Comparison of ENCODE assay signal across 8 cellular contexts in genomic region chr19:508204-509150, GRCh38. TPM values are rescaled to one million over a fixed set of nuclear protein-coding genes. Genes with fewer than 3 reads are reported as not detected.
A peak's percentile ranks its signal among the peaks of the same experiment; 100 is the strongest.
DNase-seq lines count a peak whose midpoint lies in the region; ATAC-seq and TF ChIP-seq lines count a peak whose summit lies in the region.

No MANE protein-coding gene starts in this region.

- H3K4me1 ChIP-seq in Caco-2 (peaks cover 10% of the 10 kb centered on the region; the same call in 1 of the 2 replicates), PC-9 (replicated peaks; ENCODE audit: insufficient read depth) (0 out of 2 replicates have a peak, but pooled peaks cover 6% of the 10 kb centered on the region), esophagus (ENCODE audit: control insufficient read depth in 2 of 2, insufficient read depth in 2 of 2, low read length in 1 of 2) (peaks cover 9 to 11% of the 10 kb centered on the region in 2 donors), trophoblast cell (ENCODE audit: control insufficient read depth in 1 of 2, insufficient read depth in 2 of 2, low read length in 2 of 2) (peaks cover 18 to 27% of the 10 kb centered on the region in 2 experiments)

- intact Hi-C loops in Caco-2 (cut with micrococcal nuclease; ENCODE audit: unreplicated experiment) (no loop called here), PC-9 (cut with micrococcal nuclease; ENCODE audit: unreplicated experiment) (no loop called here)

- TF ChIP-seq CTCF in Caco-2 (IDR thresholded peaks at IDR 0.05; ENCODE audit: insufficient read depth in 1 of 2, low read depth in 1 of 2, low read length in 1 of 2, severe bottlenecking in 1 of 2, unreplicated experiment in 1 of 2) (no peak), PC-9 (conservative IDR thresholded peaks at IDR 0.05) (no peak)

- H3K9ac ChIP-seq in trophoblast cell (ENCODE audit: low read length): no peak overlapping the region

- no peak for ATAC-seq in esophagus mucosa

- peaks cover 27% of the 10 kb centered on the region for H3K36me3 Mint-ChIP-seq in Caco-2 (ENCODE audit: insufficient read depth, unreplicated experiment)

- no peaks in the 10 kb centered on the region for H3K9me2 ChIP-seq in PC-9 (ENCODE audit: insufficient read depth)

- H3K9me3 ChIP-seq in Caco-2: no peaks in the 10 kb centered on the region
- H3K9me3 ChIP-seq in PC-9 (ENCODE audit: insufficient read depth, low read depth): no peaks in the 10 kb centered on the region
- no peaks in the 10 kb centered on the region for H3K9me3 ChIP-seq in esophagus (ENCODE audit: control insufficient read depth in 2 of 2, insufficient read depth in 1 of 2, low read depth in 1 of 2, low read length in 1 of 2)
- H3K9me3 ChIP-seq in trophoblast cell (ENCODE audit: insufficient read depth, low read depth, low read length): peaks cover 3% of the 10 kb centered on the region

- BruUV-seq in Caco-2 (replicated peaks; lab: Mats Ljungman, UMichigan): no TSS peak
- BruUV-seq in PC-9 (replicated peaks; lab: Mats Ljungman, UMichigan): no TSS peak

- no peak overlapping the region for H2BK5ac ChIP-seq in trophoblast cell (ENCODE audit: low read depth, low read length, poor library complexity)

- H3K4me1 Mint-ChIP-seq in Caco-2 (ENCODE audit: low read depth, unreplicated experiment): peaks cover 8% of the 10 kb centered on the region

- H3K27ac Mint-ChIP-seq in Caco-2 (ENCODE audit: unreplicated experiment): peak overlapping the region; percentile 99

- 57% methylated on average over 32 of the region's 32 CpGs for WGBS in esophagus, 2 donors
- WGBS in trophoblast cell (ENCODE audit: extremely low coverage, insufficient coverage, insufficient read length): no CpG with 5 or more reads among the region's 32 CpGs

- no peak overlapping the region for H3K23ac ChIP-seq in trophoblast cell (ENCODE audit: low read length)

- H3K27ac ChIP-seq in PC-9 (no peak overlapping the region), esophagus (ENCODE audit: low read depth in 2 of 2, low read length in 1 of 2) (no peak overlapping the region), trophoblast cell (ENCODE audit: low read depth, low read length) (no peak overlapping the region)

- H3K4me2 ChIP-seq in PC-9: peak overlapping the region; percentile 95
- peak overlapping the region; percentile 98 for H3K4me2 ChIP-seq in trophoblast cell (ENCODE audit: low read length)

- H2AFZ ChIP-seq in PC-9 (0 out of 2 replicates have a peak overlapping the region, but pooled peaks have one; percentile 92), trophoblast cell (ENCODE audit: insufficient read depth, low read length, poor library complexity) (no peak overlapping the region)

- peak overlapping the region; percentile 80 for H3K4me3 ChIP-seq in Caco-2 (ENCODE audit: low read depth, low read length)
- H3K4me3 ChIP-seq in PC-9: peak overlapping the region; percentile 97
- peak overlapping the region; percentile 92 to 98 for H3K4me3 ChIP-seq in esophagus (ENCODE audit: low read depth in 1 of 2, low read length in 2 of 2)
- peak overlapping the region; percentile 95 for H3K4me3 ChIP-seq in trophoblast cell (ENCODE audit: low read depth, low read length)

- no peak overlapping the region for H4K12ac ChIP-seq in trophoblast cell (ENCODE audit: low read depth, low read length)

- peaks cover 6% of the 10 kb centered on the region; the same call in 1 of the 2 replicates for H3F3A ChIP-seq in PC-9 (ENCODE audit: insufficient read depth, low read depth)

- H2BK12ac ChIP-seq in trophoblast cell (ENCODE audit: low read length): no peak overlapping the region

- no peaks in the 10 kb centered on the region for H4K20me1 ChIP-seq in PC-9 (ENCODE audit: insufficient read depth)

- H3K27me3 ChIP-seq in Caco-2 (replicated peaks; ENCODE audit: control insufficient read depth, insufficient read depth, low read length) (no peaks in the 10 kb centered on the region), PC-9 (ENCODE audit: insufficient read depth, low read depth) (no peaks in the 10 kb centered on the region), esophagus (ENCODE audit: control insufficient read depth in 1 of 2, insufficient read depth in 2 of 2, low read length in 2 of 2) (no peaks in the 10 kb centered on the region), trophoblast cell (ENCODE audit: insufficient read depth, low read length) (no peaks in the 10 kb centered on the region)

- H2BK120ac ChIP-seq in trophoblast cell (ENCODE audit: insufficient read depth, low read length, poor library complexity): no peak overlapping the region

- no peaks in the 10 kb centered on the region for H3K27me3 Mint-ChIP-seq in Caco-2 (ENCODE audit: insufficient read depth, unreplicated experiment)

- H2AK5ac ChIP-seq in trophoblast cell (ENCODE audit: low read length): no peak overlapping the region

- H3K79me1 ChIP-seq in trophoblast cell (ENCODE audit: low read length): peaks cover 17% of the 10 kb centered on the region

- no peaks in the 10 kb centered on the region for H3K9me3 Mint-ChIP-seq in Caco-2 (ENCODE audit: unreplicated experiment)

- peak overlapping the region; percentile 82 for H3K4me3 Mint-ChIP-seq in Caco-2 (ENCODE audit: unreplicated experiment)

- no peak overlapping the region for H3K14ac ChIP-seq in trophoblast cell (ENCODE audit: low read length)

- no peak overlapping the region for H3K18ac ChIP-seq in trophoblast cell (ENCODE audit: low read length)

- DNase-seq in Caco-2 (no peak), PC-9 (no peak), trophoblast cell (no peak), HuH-7 (ENCODE audit: low spot score) (no peak), NCI-H2029 treated with DMSO at 0.1 percent for 48 hours (lab: John Stamatoyannopoulos, UW) (no peak), hippocampal formation (lab: John Stamatoyannopoulos, UW) (no peak)

- H4K91ac ChIP-seq in trophoblast cell (ENCODE audit: low read depth, low read length): no peak overlapping the region

- H3K4ac ChIP-seq in trophoblast cell (ENCODE audit: low read depth, low read length): no peak overlapping the region

- CTCF ChIA-PET in Caco-2 (lab: Charles Lee): no interaction called here
- CTCF ChIA-PET in PC-9 (lab: Charles Lee): no interaction called here

- peak overlapping the region; percentile 14 for H4K8ac ChIP-seq in trophoblast cell (ENCODE audit: low read depth, low read length)

- H3K36me3 ChIP-seq in Caco-2 (ENCODE audit: control insufficient read depth, insufficient read depth, low read length) (no peaks in the 10 kb centered on the region), PC-9 (ENCODE audit: low read depth) (no peaks in the 10 kb centered on the region), esophagus (ENCODE audit: control insufficient read depth in 2 of 2, insufficient read depth in 2 of 2, low read length in 1 of 2) (peaks cover 0 to 7% of the 10 kb centered on the region in 2 donors), trophoblast cell (ENCODE audit: control insufficient read depth in 1 of 2, insufficient read depth in 2 of 2, low read length in 2 of 2) (peaks cover 4 to 7% of the 10 kb centered on the region in 2 experiments)

- peaks cover 6% of the 10 kb centered on the region for H3K79me2 ChIP-seq in PC-9 (ENCODE audit: low read depth)
- H3K79me2 ChIP-seq in trophoblast cell (ENCODE audit: control insufficient read depth, insufficient read depth, low read length, poor library complexity): peaks cover 5% of the 10 kb centered on the region

- POLR2A ChIA-PET in Caco-2 (lab: Charles Lee): interaction anchor here (0.6 kb wide), 1 partner anchor 9 kb away, joined by 5 read pairs; no protein-coding TSS in a partner anchor
- POLR2A ChIA-PET in PC-9 (lab: Charles Lee; ENCODE audit: unreplicated experiment): interaction anchor here (0.7 kb wide), 1 partner anchor 161 kb away, joined by 3 read pairs; no protein-coding TSS in a partner anchor

RNA-seq across cellular contexts. Expression of gene TPGS1, which starts 1.2 kb away (rescaled TPM):
- total RNA-seq in Caco-2 (2022) (11.5 and 14.9 TPM in 2 replicates), PC-9 (2021) (13.8 and 25.7 TPM in 2 replicates), esophagus mucosa (14.2 TPM)
- polyA plus RNA-seq in esophagus: 10 to 100 TPM; 13.9 to 16.8 TPM
- polyA plus RNA-seq in trophoblast cell (2013): 4.2 and 4.8 TPM in 2 replicates

RNA-seq across cellular contexts. Expression of gene MADCAM1, which starts 12.2 kb away (rescaled TPM):
- total RNA-seq in Caco-2 (2022) (0.73 and 1.3 TPM in 2 replicates), PC-9 (2021) (1.1 and 1.7 TPM in 2 replicates), esophagus mucosa (0.36 TPM)
- 1 to 10 TPM in 1 of 2 donors, under 1 TPM in 1; 0.57 to 2.0 TPM for polyA plus RNA-seq in esophagus
- 0.45 and 0.54 TPM in 2 replicates for polyA plus RNA-seq in trophoblast cell (2013)

RNA-seq across cellular contexts. Expression of gene CDC34, which starts 23.1 kb away (rescaled TPM):
- total RNA-seq in Caco-2 (2022) (129 and 133 TPM in 2 replicates), PC-9 (2021) (93.3 and 98.2 TPM in 2 replicates), esophagus mucosa (30.7 TPM)
- 10 to 100 TPM; 45.2 to 68.7 TPM for polyA plus RNA-seq in esophagus
- 85.4 and 86.0 TPM in 2 replicates for polyA plus RNA-seq in trophoblast cell (2013)

RNA-seq across cellular contexts. Expression of gene GZMM, which starts 35.4 kb away (rescaled TPM):
- total RNA-seq in Caco-2 (2022) (0.35 TPM in 1 of 2 replicates, not detected in the other), PC-9 (2021) (0.39 and 0.88 TPM in 2 replicates), esophagus mucosa (not detected)
- polyA plus RNA-seq in esophagus: 1 to 10 TPM in 1 of 2 donors, under 1 TPM in 1; 0.86 to 1.1 TPM
- 0.08 and 0.12 TPM in 2 replicates for polyA plus RNA-seq in trophoblast cell (2013)

RNA-seq across cellular contexts. Expression of gene SHC2, which starts 47.6 kb away (rescaled TPM):
- total RNA-seq in Caco-2 (2022): 1.3 and 2.4 TPM in 2 replicates
- total RNA-seq in PC-9 (2021): 0.70 and 0.73 TPM in 2 replicates
- 1 to 10 TPM; 3.0 to 5.3 TPM for polyA plus RNA-seq in esophagus
- polyA plus RNA-seq in trophoblast cell (2013): 18.7 and 19.2 TPM in 2 replicates
- 1.7 TPM for total RNA-seq in esophagus mucosa
